ENCODE assay signal across 13 cellular contexts in genomic region chr4:23887989-23888388, GRCh38. TPM values are rescaled to one million over a fixed set of nuclear protein-coding genes. Genes with fewer than 3 reads are reported as not detected.
A peak's percentile ranks its signal among the peaks of the same experiment; 100 is the strongest.
DNase-seq lines count a peak whose midpoint lies in the region; FAIRE-seq and TF ChIP-seq lines count a peak whose summit lies in the region.
"Had no signal": no experiment of that assay in that cellular context is flagged by ENCODE, and none has a peak within 500 bp of the region (broad histone marks: within the 10 kb centered on the region; RNA-seq: fewer than 3 reads in every experiment).

No MANE protein-coding gene starts in this region.

- H3K27me3 ChIP-seq in mesendoderm (ENCODE audit: insufficient read depth, low read length, poor library complexity), result no peaks in the 10 kb centered on the region

- WGBS in mesendoderm (ENCODE audit: extremely low coverage, insufficient coverage, low lambda C conversion rate), result no CpG with 5 or more reads among the region's 7 CpGs

- H3K27ac ChIP-seq in kidney (ENCODE audit: low read depth in 2 of 2, low read length in 2 of 2) (peak overlapping the region; percentile 83 to 95), mesendoderm (ENCODE audit: low read depth, low read length) (no peak overlapping the region)

- H3K9me3 ChIP-seq in kidney (ENCODE audit: control insufficient read depth in 1 of 2, low read length in 2 of 2), result no peaks in the 10 kb centered on the region

- no peaks in the 10 kb centered on the region for H3K9me3 Mint-ChIP-seq in progenitor cell of endocrine pancreas (ENCODE audit: low read depth)

- H3K27ac Mint-ChIP-seq in progenitor cell of endocrine pancreas, result no peak overlapping the region
- H3K27ac Mint-ChIP-seq: activated naive CD8-positive, alpha-beta T cell treated with anti-CD3 and anti-CD28 coated beads, Interleukin-2, amount 50 U/mL, for 24 hours had no signal

- no peaks in the 10 kb centered on the region for H3K36me3 Mint-ChIP-seq in progenitor cell of endocrine pancreas (ENCODE audit: insufficient read depth)

- H3K4me2 ChIP-seq in mesendoderm (ENCODE audit: low read length), result no peak overlapping the region

- H3K79me1 ChIP-seq in mesendoderm (ENCODE audit: low read length), result no peaks in the 10 kb centered on the region

- peak overlapping the region; percentile 77 to 98 for H3K4me3 ChIP-seq in kidney (ENCODE audit: low read length in 2 of 2)
- no peak overlapping the region for H3K4me3 ChIP-seq in mesendoderm (ENCODE audit: low read length)

- H4K5ac ChIP-seq in mesendoderm (ENCODE audit: low read length), result no peak overlapping the region

- H4K8ac ChIP-seq in mesendoderm (ENCODE audit: low read depth, low read length), result no peak overlapping the region

- no peak overlapping the region for H2BK15ac ChIP-seq in mesendoderm (replicated peaks; ENCODE audit: low read depth)

- no peak for FAIRE-seq in kidney (lab: Jason Lieb, UNC)
- FAIRE-seq in D721Med (lab: Jason Lieb, UNC), result no peak

- H3K36me3 ChIP-seq in kidney (ENCODE audit: control insufficient read depth in 1 of 2, insufficient read depth in 2 of 2, low read length in 2 of 2) (peaks cover 0 to 7% of the 10 kb centered on the region in 2 donors), mesendoderm (ENCODE audit: control insufficient read depth, insufficient read depth, low read length) (no peaks in the 10 kb centered on the region)

- H3K56ac ChIP-seq in mesendoderm (ENCODE audit: low read length), result no peak overlapping the region

- H3K27me3 Mint-ChIP-seq in progenitor cell of endocrine pancreas, result peaks cover 48% of the 10 kb centered on the region

- DNase-seq in Ammon's horn (ENCODE audit: low spot score) (peak; percentile 45), astrocyte of the hippocampus (ENCODE audit: low read depth, low spot score) (peak; percentile 34), kidney (no peak), progenitor cell of endocrine pancreas (ENCODE audit: low spot score, unreplicated experiment) (no peak), posterior vena cava (ENCODE audit: low spot score) (no peak), mesendoderm (no peak), posterior cingulate gyrus (no peak), D721Med (ENCODE audit: insufficient read length, low spot score) (no peak)
- DNase-seq: activated CD4-positive, alpha-beta T cell treated with anti-CD3 and anti-CD28 coated beads, Interleukin-2, amount 50 U/mL, for 4 hours; activated naive CD8-positive, alpha-beta T cell treated with anti-CD3 and anti-CD28 coated beads, Interleukin-2, amount 50 U/mL, for 24 hours; NCI-H2171 treated with DMSO at 0.1 percent for 48 hours; SIG-M5; stimulated activated CD4-positive, alpha-beta T cell treated with anti-CD3 and anti-CD28 coated beads, Interleukin-4, amount 100 ng/mL, for 24 hours had no signal

- peaks cover 30% of the 10 kb centered on the region for H3K4me1 Mint-ChIP-seq in progenitor cell of endocrine pancreas (ENCODE audit: low read depth)
- H3K4me1 Mint-ChIP-seq: activated naive CD8-positive, alpha-beta T cell treated with anti-CD3 and anti-CD28 coated beads, Interleukin-2, amount 50 U/mL, for 24 hours had no signal

- no peak overlapping the region for H3K23ac ChIP-seq in mesendoderm (ENCODE audit: low read length)

- no peak overlapping the region for H2BK120ac ChIP-seq in mesendoderm (ENCODE audit: low read depth, low read length)

- H3K79me2 ChIP-seq in mesendoderm (ENCODE audit: control insufficient read depth, insufficient read depth, low read length), result no peaks in the 10 kb centered on the region

- peak overlapping the region; percentile 80 for H3K4me3 Mint-ChIP-seq in progenitor cell of endocrine pancreas (ENCODE audit: low read depth)
- H3K4me3 Mint-ChIP-seq: activated naive CD8-positive, alpha-beta T cell treated with anti-CD3 and anti-CD28 coated beads, Interleukin-2, amount 50 U/mL, for 24 hours had no signal

- H3K9ac ChIP-seq in kidney (ENCODE audit: low read length in 2 of 2) (peak overlapping the region; percentile 56 to 89), mesendoderm (ENCODE audit: low read length) (no peak overlapping the region)

- TF ChIP-seq CTCF in kidney (IDR thresholded peaks at IDR 0.05; ENCODE audit: borderline replicate concordance, extremely low read depth, insufficient read depth) (no peak), progenitor cell of endocrine pancreas (IDR thresholded peaks at IDR 0.05; ENCODE audit: unreplicated experiment) (no peak), D721Med (IDR thresholded peaks at IDR 0.05; ENCODE audit: insufficient read depth, missing control alignments) (no peak)

- H2BK5ac ChIP-seq in mesendoderm (ENCODE audit: low read length), result no peak overlapping the region

- no peak overlapping the region for H3K4ac ChIP-seq in mesendoderm (ENCODE audit: low read depth, low read length)

- no peak overlapping the region for H2AK5ac ChIP-seq in mesendoderm (ENCODE audit: low read length)

- peaks cover 3 to 6% of the 10 kb centered on the region in 2 donors for H3K4me1 ChIP-seq in kidney (ENCODE audit: control insufficient read depth in 1 of 2, insufficient read depth in 1 of 2, low read depth in 1 of 2, low read length in 2 of 2)
- peaks cover 5% of the 10 kb centered on the region for H3K4me1 ChIP-seq in mesendoderm (ENCODE audit: control insufficient read depth, low read depth, low read length)

- no peak overlapping the region for H3K18ac ChIP-seq in mesendoderm (ENCODE audit: low read length)

- intact Hi-C loops in kidney (cut with DNase I), result no loop called here
- intact Hi-C loops in posterior vena cava (cut with DNase I), result no loop called here
- intact Hi-C loops in posterior cingulate gyrus (cut with DNase I), result no loop called here

RNA-seq across cellular contexts. Expression of gene PPARGC1A, which starts 1.9 kb away (rescaled TPM):
- total RNA-seq in kidney (80.8 TPM), progenitor cell of endocrine pancreas (0.93 and 3.7 TPM in 2 replicates), posterior vena cava (10 to 100 TPM; 20.7 to 27.7 TPM)
- polyA plus RNA-seq in kidney (ENCODE audit: insufficient read depth, low read depth, low replicate concordance), result 22.8 TPM
- 0.90 TPM for polyA plus RNA-seq in mesendoderm (2013, experiment 1 of 2)
- polyA plus RNA-seq in mesendoderm (2013, experiment 2 of 2), result 1.1 TPM

Comparison
In these comparisons a context has a peak if more than half of its experiments do, and no peak if none do; other contexts are left out.
1. DNase-seq: peak in Ammon's horn (single experiment) and astrocyte of the hippocampus (single experiment); none in kidney (single experiment), progenitor cell of endocrine pancreas (single experiment), posterior vena cava (single experiment), mesendoderm (single experiment), posterior cingulate gyrus (0 of 10) and D721Med (single experiment).